Comparison of ENCODE assay signal across 8 cellular contexts in the genomic region with DNA sequence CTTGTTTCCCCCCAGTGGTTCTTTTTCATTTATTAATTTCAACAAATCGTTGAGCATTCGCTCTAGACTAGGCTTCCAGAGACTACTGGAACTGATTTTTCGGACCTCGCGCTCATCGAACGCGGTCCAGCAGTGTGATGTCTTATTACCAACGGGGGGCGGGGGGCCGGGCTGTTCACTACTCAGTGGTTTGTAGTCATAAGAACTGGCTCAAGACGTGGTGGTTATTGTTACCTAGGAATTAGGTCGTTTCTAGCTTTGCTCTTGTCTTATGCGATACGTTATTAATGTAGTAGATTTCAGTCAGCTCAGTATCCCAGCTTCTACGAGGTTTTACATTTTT. TPM values are rescaled to one million over a fixed set of nuclear protein-coding genes. Genes with fewer than 3 reads are reported as not detected.
DNase-seq lines count a peak whose midpoint lies in the region; ATAC-seq, FAIRE-seq and TF ChIP-seq lines count a peak whose summit lies in the region.

No MANE protein-coding gene starts in this region.

- DNase-seq in GM12865 (ENCODE audit: low read depth) (peak; percentile 31), Karpas-422 (no peak), bronchial epithelial cell (ENCODE audit: low read depth) (peak; percentile 10), lower lobe of right lung (no peak), germinal center (ENCODE audit: low spot score) (no peak), 8988T (no peak), mucosa of gallbladder (ENCODE audit: low spot score) (no peak)

- no peaks in the 10 kb centered on the region for H3K9me3 ChIP-seq in Karpas-422 (ENCODE audit: low read length)
- H3K9me3 ChIP-seq in lower lobe of right lung = no peaks in the 10 kb centered on the region

- FAIRE-seq in bronchial epithelial cell (lab: Jason Lieb, UNC) = no peak

- intact Hi-C loops in lower lobe of right lung (cut with DNase I) = no loop called here

- H3K4me1 ChIP-seq in Karpas-422 (ENCODE audit: low read length) = peaks cover 18% of the 10 kb centered on the region
- H3K4me1 ChIP-seq in lower lobe of right lung = peaks cover 29% of the 10 kb centered on the region
- no peaks in the 10 kb centered on the region for H3K4me1 ChIP-seq in urinary bladder (ENCODE audit: insufficient read depth)

- no peaks in the 10 kb centered on the region for H3K27me3 ChIP-seq in Karpas-422 (ENCODE audit: low read length)
- H3K27me3 ChIP-seq in bronchial epithelial cell (ENCODE audit: control insufficient read depth, insufficient read depth, low read length) = no peaks in the 10 kb centered on the region
- no peaks in the 10 kb centered on the region for H3K27me3 ChIP-seq in lower lobe of right lung (ENCODE audit: low read depth)

- H3K27ac ChIP-seq in Karpas-422 (ENCODE audit: low read length) (peak overlapping the region; percentile 78), lower lobe of right lung (peak overlapping the region; percentile 91), urinary bladder (ENCODE audit: low read depth) (peak overlapping the region; percentile 84)

- no peak overlapping the region; the same call in 1 of the 2 replicates for H2AFZ ChIP-seq in Karpas-422 (ENCODE audit: low read length)

- H3K4me2 ChIP-seq in Karpas-422 (ENCODE audit: low read depth, low read length, poor library complexity, severe bottlenecking) = peak overlapping the region; percentile 84

- TF ChIP-seq CTCF in GM12865 (IDR thresholded peaks at IDR 0.05; ENCODE audit: insufficient read depth, low read depth, low read length, missing control alignments) (no peak), bronchial epithelial cell (IDR thresholded peaks at IDR 0.05; ENCODE audit: insufficient read depth, low read length, severe bottlenecking) (no peak), lower lobe of right lung (IDR thresholded peaks at IDR 0.05) (no peak)

- H4K20me1 ChIP-seq in Karpas-422 (ENCODE audit: insufficient read depth, low read depth, low read length) = peaks cover 6% of the 10 kb centered on the region; the same call in 1 of the 2 replicates

- H3K36me3 ChIP-seq in Karpas-422 (ENCODE audit: insufficient read depth, low read length) (peaks cover 33% of the 10 kb centered on the region), bronchial epithelial cell (ENCODE audit: control insufficient read depth, insufficient read depth, low read length) (peaks cover 21% of the 10 kb centered on the region), lower lobe of right lung (peaks cover 44% of the 10 kb centered on the region), urinary bladder (ENCODE audit: insufficient read depth) (peaks cover 9% of the 10 kb centered on the region)

- peak; percentile 39 to 44 for ATAC-seq in lower lobe of right lung

- H3K9ac ChIP-seq in Karpas-422 (ENCODE audit: low read length) = peak overlapping the region; percentile 98

- H3K9me2 ChIP-seq in Karpas-422 (replicated peaks; ENCODE audit: insufficient read depth, low read length) = no peaks in the 10 kb centered on the region

- WGBS in urinary bladder = under 1% methylated on average over 16 of the region's 16 CpGs

- H3K4me3 ChIP-seq in GM12865 (ENCODE audit: low read depth, low read length) = peak overlapping the region; percentile 84
- H3K4me3 ChIP-seq in Karpas-422 (ENCODE audit: low read length) = peak overlapping the region; percentile 99
- H3K4me3 ChIP-seq in bronchial epithelial cell (ENCODE audit: low read depth, low read length) = peak overlapping the region; percentile 99
- peak overlapping the region; percentile 69 for H3K4me3 ChIP-seq in lower lobe of right lung
- H3K4me3 ChIP-seq in urinary bladder (ENCODE audit: low read depth, low read length) = peak overlapping the region; percentile 80

- peaks cover 42% of the 10 kb centered on the region for H3K79me2 ChIP-seq in Karpas-422 (ENCODE audit: low read length)

RNA-seq across cellular contexts. Expression of a gene that starts 0.9 kb away (rescaled TPM):
- total RNA-seq in Karpas-422 (2014; rRNA removed; shearing (Covaris generic); ENCODE audit: low replicate concordance) = 179 and 239 TPM in 2 replicates
- total RNA-seq in bronchial epithelial cell (80.3 and 129 TPM in 2 replicates), lower lobe of right lung (153 TPM), urinary bladder (325 TPM), mucosa of gallbladder (132 TPM)
- 88.7 TPM for polyA plus RNA-seq in urinary bladder

Comparison
In these comparisons a context has a peak if more than half of its experiments do, and no peak if none do; other contexts are left out.
1. DNase-seq: peak in GM12865 (single experiment) and bronchial epithelial cell (single experiment); none in Karpas-422 (single experiment), lower lobe of right lung (single experiment), germinal center (single experiment), 8988T (single experiment) and mucosa of gallbladder (single experiment).
2. Peak in every context shown above with its lines, with median percentiles within 50 percentile points of each other: H3K4me3 ChIP-seq and H3K27ac ChIP-seq.